ENCODE assay signal across 1 cellular context in the genomic region with DNA sequence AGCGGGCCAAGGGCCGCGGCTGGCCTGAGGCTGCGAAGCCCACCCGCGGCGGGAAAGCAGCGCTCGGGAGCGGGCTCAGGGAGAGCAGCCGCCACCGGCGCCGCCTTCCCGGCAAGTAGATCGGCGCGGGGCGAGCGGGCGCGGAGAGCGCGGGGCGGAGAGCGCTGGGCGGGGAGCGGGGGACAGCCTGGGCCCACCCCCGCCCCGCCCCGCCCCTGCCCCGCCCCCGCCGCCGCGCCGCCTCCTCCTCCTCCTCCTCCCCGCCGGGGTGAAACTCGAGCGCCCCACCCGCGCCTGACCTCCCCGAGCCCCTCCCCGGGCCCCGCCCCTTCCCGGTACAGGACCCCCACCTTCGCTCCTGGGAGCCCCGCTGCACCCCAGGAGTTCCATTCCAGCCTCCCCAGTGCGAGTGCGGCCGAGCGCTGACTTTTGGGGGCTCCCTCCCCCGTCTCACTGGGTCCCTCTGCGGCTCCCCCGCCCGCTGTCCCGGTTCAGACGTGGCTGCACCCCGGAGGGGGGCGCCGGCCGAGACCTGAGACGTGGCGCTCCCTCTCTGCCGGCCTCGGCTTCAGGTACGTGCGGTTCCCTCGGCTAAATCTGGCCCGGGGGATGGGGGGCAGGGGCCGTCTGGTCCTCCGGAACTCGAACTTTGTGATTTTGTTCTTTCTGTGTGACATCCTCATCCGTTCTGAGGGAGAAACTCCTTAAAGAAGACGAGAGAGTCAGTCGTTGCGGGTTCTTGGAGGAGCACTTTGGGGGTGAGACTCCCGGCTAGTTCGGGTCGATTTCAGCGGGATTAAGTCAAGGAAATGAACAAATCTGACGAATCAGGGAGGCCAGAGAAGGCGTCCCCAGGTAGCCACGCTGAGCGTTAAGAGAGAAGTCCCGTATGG.
TF ChIP-seq lines count a peak whose summit lies in the region.

A gene with protein sequence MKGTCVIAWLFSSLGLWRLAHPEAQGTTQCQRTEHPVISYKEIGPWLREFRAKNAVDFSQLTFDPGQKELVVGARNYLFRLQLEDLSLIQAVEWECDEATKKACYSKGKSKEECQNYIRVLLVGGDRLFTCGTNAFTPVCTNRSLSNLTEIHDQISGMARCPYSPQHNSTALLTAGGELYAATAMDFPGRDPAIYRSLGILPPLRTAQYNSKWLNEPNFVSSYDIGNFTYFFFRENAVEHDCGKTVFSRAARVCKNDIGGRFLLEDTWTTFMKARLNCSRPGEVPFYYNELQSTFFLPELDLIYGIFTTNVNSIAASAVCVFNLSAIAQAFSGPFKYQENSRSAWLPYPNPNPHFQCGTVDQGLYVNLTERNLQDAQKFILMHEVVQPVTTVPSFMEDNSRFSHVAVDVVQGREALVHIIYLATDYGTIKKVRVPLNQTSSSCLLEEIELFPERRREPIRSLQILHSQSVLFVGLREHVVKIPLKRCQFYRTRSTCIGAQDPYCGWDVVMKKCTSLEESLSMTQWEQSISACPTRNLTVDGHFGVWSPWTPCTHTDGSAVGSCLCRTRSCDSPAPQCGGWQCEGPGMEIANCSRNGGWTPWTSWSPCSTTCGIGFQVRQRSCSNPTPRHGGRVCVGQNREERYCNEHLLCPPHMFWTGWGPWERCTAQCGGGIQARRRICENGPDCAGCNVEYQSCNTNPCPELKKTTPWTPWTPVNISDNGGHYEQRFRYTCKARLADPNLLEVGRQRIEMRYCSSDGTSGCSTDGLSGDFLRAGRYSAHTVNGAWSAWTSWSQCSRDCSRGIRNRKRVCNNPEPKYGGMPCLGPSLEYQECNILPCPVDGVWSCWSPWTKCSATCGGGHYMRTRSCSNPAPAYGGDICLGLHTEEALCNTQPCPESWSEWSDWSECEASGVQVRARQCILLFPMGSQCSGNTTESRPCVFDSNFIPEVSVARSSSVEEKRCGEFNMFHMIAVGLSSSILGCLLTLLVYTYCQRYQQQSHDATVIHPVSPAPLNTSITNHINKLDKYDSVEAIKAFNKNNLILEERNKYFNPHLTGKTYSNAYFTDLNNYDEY (minus strand): TSS at position 117 of the 893 bp plus-strand sequence. CDS start 166,129 bp downstream, outside the sequence.

TF ChIP-seq in WTC11, 78 proteins besides CTCF, POLR2A, EP300 and RAD21 (continued from another document):
- TF ChIP-seq HMGXB4 (CRISPR knock-in tag; IDR thresholded peaks at IDR 0.05), result peak; percentile 11; the same call in 1 of the 2 replicates
- TF ChIP-seq, protein P1, sequence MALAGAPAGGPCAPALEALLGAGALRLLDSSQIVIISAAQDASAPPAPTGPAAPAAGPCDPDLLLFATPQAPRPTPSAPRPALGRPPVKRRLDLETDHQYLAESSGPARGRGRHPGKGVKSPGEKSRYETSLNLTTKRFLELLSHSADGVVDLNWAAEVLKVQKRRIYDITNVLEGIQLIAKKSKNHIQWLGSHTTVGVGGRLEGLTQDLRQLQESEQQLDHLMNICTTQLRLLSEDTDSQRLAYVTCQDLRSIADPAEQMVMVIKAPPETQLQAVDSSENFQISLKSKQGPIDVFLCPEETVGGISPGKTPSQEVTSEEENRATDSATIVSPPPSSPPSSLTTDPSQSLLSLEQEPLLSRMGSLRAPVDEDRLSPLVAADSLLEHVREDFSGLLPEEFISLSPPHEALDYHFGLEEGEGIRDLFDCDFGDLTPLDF (CRISPR knock-in tag; IDR thresholded peaks at IDR 0.05), result 0 out of 2 replicates have a peak, but pooled peaks have one; percentile 33
- no peak for TF ChIP-seq RELA (CRISPR knock-in tag; IDR thresholded peaks at IDR 0.05; ENCODE audit: borderline replicate concordance)
- no peak for TF ChIP-seq ZNF232 (CRISPR knock-in tag; IDR thresholded peaks at IDR 0.05)
- TF ChIP-seq ZNF425 (CRISPR knock-in tag; conservative IDR thresholded peaks at IDR 0.05), result no peak
- TF ChIP-seq ZNF396 (CRISPR knock-in tag; IDR thresholded peaks at IDR 0.05; ENCODE audit: borderline replicate concordance), result no peak
